Comparison of ENCODE assay signal across 31 cellular contexts in genomic region chr11:55054723-55055122, GRCh38.
"Had no signal": no experiment of that assay in that cellular context is flagged by ENCODE, and none has a peak within 500 bp of the region (broad histone marks: within the 10 kb centered on the region; RNA-seq: fewer than 3 reads in every experiment).

No MANE protein-coding gene starts in this region.

- H2AFZ ChIP-seq: neural progenitor cell, parathyroid adenoma had no signal

- H3K4me1 Mint-ChIP-seq: natural killer cell; nephron; neural progenitor cell; stimulated activated memory B cell treated with anti-CD40 and anti-IgM and Interleukin-4, amounts not matched to agents 10 μg/mL and 1 μg/mL and 100 μg/mL, for 72 hours; stimulated activated naive CD8-positive, alpha-beta T cell treated with anti-CD3 and anti-CD28 coated beads, Interleukin-15, amount 100 ng/mL, for 72 hours had no signal

- H3K4me3 Mint-ChIP-seq: natural killer cell; nephron; neural progenitor cell; stimulated activated memory B cell treated with anti-CD40 and anti-IgM and Interleukin-4, amounts not matched to agents 10 μg/mL and 1 μg/mL and 100 μg/mL, for 72 hours; stimulated activated naive CD8-positive, alpha-beta T cell treated with anti-CD3 and anti-CD28 coated beads, Interleukin-15, amount 100 ng/mL, for 72 hours; type B pancreatic cell had no signal

- H3K9ac ChIP-seq: neural progenitor cell, parathyroid adenoma had no signal

- H3K9me3 ChIP-seq: testis had no signal

- H3K36me3 ChIP-seq: neural progenitor cell, ovary, spleen, suprapubic skin, transverse colon, upper lobe of right lung, uterus had no signal

- H3K36me3 Mint-ChIP-seq: neural progenitor cell; stimulated activated memory B cell treated with anti-CD40 and anti-IgM and Interleukin-4, amounts not matched to agents 10 μg/mL and 1 μg/mL and 100 μg/mL, for 72 hours; type B pancreatic cell had no signal

- H3K27me3 ChIP-seq: neural progenitor cell, ovary, spleen, suprapubic skin, testis, tibial artery, transverse colon, upper lobe of right lung, uterus had no signal

- H3K27me3 Mint-ChIP-seq: progenitor cell of endocrine pancreas; stimulated activated memory B cell treated with anti-CD40 and anti-IgM and Interleukin-4, amounts not matched to agents 10 μg/mL and 1 μg/mL and 100 μg/mL, for 72 hours; stimulated activated naive CD8-positive, alpha-beta T cell treated with anti-CD3 and anti-CD28 coated beads, Interleukin-15, amount 100 ng/mL, for 72 hours; type B pancreatic cell had no signal

- H3K4me3 ChIP-seq: neural progenitor cell, ovary, psoas muscle, skin epidermis, smooth muscle cell, spleen, suprapubic skin, testis, tibial artery, transverse colon, upper lobe of right lung, uterus had no signal

- H3K27ac Mint-ChIP-seq: natural killer cell; nephron; neural progenitor cell; progenitor cell of endocrine pancreas; stimulated activated memory B cell treated with anti-CD40 and anti-IgM and Interleukin-4, amounts not matched to agents 10 μg/mL and 1 μg/mL and 100 μg/mL, for 72 hours; stimulated activated naive CD8-positive, alpha-beta T cell treated with anti-CD3 and anti-CD28 coated beads, Interleukin-15, amount 100 ng/mL, for 72 hours; type B pancreatic cell had no signal

- H3K4me1 ChIP-seq: neural progenitor cell, parathyroid adenoma, psoas muscle, spleen, suprapubic skin, testis, tibial artery, transverse colon, upper lobe of right lung, uterus had no signal

- ATAC-seq: natural killer cell; psoas muscle; right cardiac atrium; sciatic nerve; stimulated activated memory B cell treated with anti-CD40 and anti-IgM and Interleukin-4, amounts not matched to agents 10 μg/mL and 1 μg/mL and 100 μg/mL, for 72 hours; stimulated activated naive CD8-positive, alpha-beta T cell treated with anti-CD3 and anti-CD28 coated beads, Interleukin-15, amount 100 ng/mL, for 72 hours; stimulated activated naive CD8-positive, alpha-beta T cell treated with anti-CD3 and anti-CD28 coated beads, Interleukin-15, Interleukin-2, amounts not matched to agents 100 U/mL and 50 U/mL, for 24 hours; upper lobe of right lung had no signal

- DNase-seq: natural killer cell; occipital lobe; ovary; posterior cingulate gyrus; psoas muscle; right cardiac atrium; spleen; stimulated activated CD4-positive, alpha-beta T cell treated with anti-CD3 and anti-CD28 coated beads, Interleukin-12 subunit alpha, Interleukin-12 subunit beta, amount 100 ng/mL, for 4 hours; stimulated activated CD4-positive, alpha-beta T cell treated with anti-CD3 and anti-CD28 coated beads, Interleukin-1b, Interleukin-23, amount 100 ng/mL, for 48 hours; stimulated activated CD4-positive, alpha-beta T cell treated with anti-CD3 and anti-CD28 coated beads, Interleukin-4, amount 100 ng/mL, for 1 hour; stimulated activated CD4-positive, alpha-beta T cell treated with anti-CD3 and anti-CD28 coated beads, Interleukin-4, amount 100 ng/mL, for 4 hours; stimulated activated CD8-positive, alpha-beta memory T cell treated with anti-CD3 and anti-CD28 coated beads, Interleukin-4, amount 100 ng/mL, for 48 hours; stimulated activated naive CD4-positive, alpha-beta T cell; stimulated activated naive CD8-positive, alpha-beta T cell treated with anti-CD3 and anti-CD28 coated beads, Interleukin-15, amount 100 ng/mL, for 72 hours; stimulated activated naive CD8-positive, alpha-beta T cell treated with anti-CD3 and anti-CD28 coated beads, Interleukin-15, Interleukin-2, amounts not matched to agents 100 U/mL and 50 U/mL, for 24 hours; substantia nigra; testis; tibial artery; transverse colon; upper lobe of right lung; uterus had no signal

- H3K4me2 ChIP-seq: neural progenitor cell, smooth muscle cell had no signal

- H3K27ac ChIP-seq: neural progenitor cell, ovary, parathyroid adenoma, psoas muscle, skin epidermis, spleen, suprapubic skin, testis, tibial artery, transverse colon, upper lobe of right lung, uterus had no signal

- H3K9me3 Mint-ChIP-seq: stimulated activated memory B cell treated with anti-CD40 and anti-IgM and Interleukin-4, amounts not matched to agents 10 μg/mL and 1 μg/mL and 100 μg/mL, for 72 hours; type B pancreatic cell had no signal
